Comparison of ENCODE assay signal across 8 cellular contexts in genomic region chr5:2280318-2280717, GRCh38.
"Had no signal": no experiment of that assay in that cellular context is flagged by ENCODE, and none has a peak within 500 bp of the region (broad histone marks: within the 10 kb centered on the region; RNA-seq: fewer than 3 reads in every experiment).

No MANE protein-coding gene starts in this region.

- H3K4me3 ChIP-seq: GM23338 had no signal

- ATAC-seq: GM23338, HepG2 had no signal

- DNase-seq: H9, HCEC 1CT, HFFc6, KG1 had no signal

- H2AFZ ChIP-seq: GM23338 had no signal

- FAIRE-seq: H1, H54, HepG2 had no signal

- H3K4me2 ChIP-seq: GM23338 had no signal
